ENCODE assay signal across 24 cellular contexts in genomic region chr10:67257427-67258144, GRCh38.
DNase-seq lines count a peak whose midpoint lies in the region; ATAC-seq, FAIRE-seq and TF ChIP-seq lines count a peak whose summit lies in the region.
"Had no signal": no experiment of that assay in that cellular context is flagged by ENCODE, and none has a peak within 500 bp of the region (broad histone marks: within the 10 kb centered on the region; RNA-seq: fewer than 3 reads in every experiment).

No MANE protein-coding gene starts in this region.

- CTCF ChIA-PET in WTC11 (lab: Charles Lee): no interaction called here

- POLR2A ChIA-PET in WTC11 (lab: Charles Lee): no interaction called here

- H3K4me1 ChIP-seq in kidney (ENCODE audit: control insufficient read depth in 1 of 2, insufficient read depth in 1 of 2, low read depth in 1 of 2, low read length in 2 of 2) (peaks cover 0 to 4% of the 10 kb centered on the region in 2 donors), vagina (no peaks in the 10 kb centered on the region)
- H3K4me1 ChIP-seq: A549; BLaER1 treated with 17β-estradiol and CSF1 and Interleukin-3, amounts not matched to agents 10 nM and 100 nM; SJSA1 had no signal

- H3K9me3 ChIP-seq in kidney (ENCODE audit: control insufficient read depth in 1 of 2, low read length in 2 of 2): no peaks in the 10 kb centered on the region
- H3K9me3 ChIP-seq in vagina: no peaks in the 10 kb centered on the region
- H3K9me3 ChIP-seq: A549; BLaER1 treated with 17β-estradiol and CSF1 and Interleukin-3, amounts not matched to agents 10 nM and 100 nM; SJSA1 had no signal

- H3K36me3 Mint-ChIP-seq in WTC11: no peaks in the 10 kb centered on the region
- H3K36me3 Mint-ChIP-seq: IgD-negative memory B cell had no signal

- DNase-seq in NCI-H69 (lab: John Stamatoyannopoulos, UW) (peak; percentile 64), WTC11 (ENCODE audit: low spot score) (no peak), kidney (no peak), renal cortical epithelial cell (ENCODE audit: low read depth) (peak; percentile 34), vagina (ENCODE audit: extremely low spot score in 2 of 2) (no peak)
- DNase-seq: AML-193; CD4-positive, alpha-beta T cell; H9; NCI-H1048; NCI-H187; NCI-H2171; NCI-H524; NK-92 treated with Interleukin-12 subunit alpha and Interleukin-12 subunit beta, amount 100 ng/mL, for 24 hours; PC-3 had no signal

- intact Hi-C loops in kidney (cut with DNase I): no loop called here
- intact Hi-C loops in vagina (cut with DNase I): no loop called here

- no peak overlapping the region for H3K4me3 ChIP-seq in kidney (ENCODE audit: low read length in 2 of 2)
- H3K4me3 ChIP-seq in vagina: no peak overlapping the region
- H3K4me3 ChIP-seq: A549; BLaER1 treated with 17β-estradiol and CSF1 and Interleukin-3, amounts not matched to agents 10 nM and 100 nM; GM23338; SJSA1 had no signal

- no peak overlapping the region for H3K27ac Mint-ChIP-seq in WTC11
- H3K27ac Mint-ChIP-seq: CD4-positive, alpha-beta T cell; GM23338; IgD-negative memory B cell had no signal

- H3K9me3 Mint-ChIP-seq in WTC11: no peaks in the 10 kb centered on the region
- H3K9me3 Mint-ChIP-seq: CD4-positive, alpha-beta T cell; GM23338; H9; IgD-negative memory B cell had no signal

- no peak for TF ChIP-seq POLR2A in vagina (IDR thresholded peaks at IDR 0.05)

- H3K27me3 ChIP-seq in vagina: no peaks in the 10 kb centered on the region
- H3K27me3 ChIP-seq: BLaER1 treated with 17β-estradiol and CSF1 and Interleukin-3, amounts not matched to agents 10 nM and 100 nM; SJSA1 had no signal

- peaks cover 18% of the 10 kb centered on the region for H3K4me1 Mint-ChIP-seq in WTC11
- H3K4me1 Mint-ChIP-seq: IgD-negative memory B cell had no signal

- no peaks in the 10 kb centered on the region for H3K27me3 Mint-ChIP-seq in WTC11 (ENCODE audit: low read depth)
- H3K27me3 Mint-ChIP-seq: IgD-negative memory B cell had no signal

- H3K4me3 Mint-ChIP-seq in WTC11: no peak overlapping the region
- H3K4me3 Mint-ChIP-seq: CD4-positive, alpha-beta T cell; GM23338; H9; IgD-negative memory B cell had no signal

- peak; percentile 63 for FAIRE-seq in kidney (lab: Jason Lieb, UNC)
- FAIRE-seq: A549, GM18507 had no signal

- no peak for ATAC-seq in WTC11
- ATAC-seq in GM19455 (IDR thresholded peaks at IDR 0.05; ENCODE audit: unreplicated experiment): no peak
- ATAC-seq in HG03025 (IDR thresholded peaks at IDR 0.05; ENCODE audit: low FRiP score, unreplicated experiment): no peak
- ATAC-seq in GM19324 (IDR thresholded peaks at IDR 0.05; ENCODE audit: low FRiP score, unreplicated experiment): no peak
- ATAC-seq: A549, GM23338, PC-3, Right ventricle myocardium inferior had no signal

- TF ChIP-seq CTCF in WTC11 (IDR thresholded peaks at IDR 0.05) (no peak), kidney (IDR thresholded peaks at IDR 0.05; ENCODE audit: borderline replicate concordance, extremely low read depth, insufficient read depth) (no peak), vagina (IDR thresholded peaks at IDR 0.05) (no peak)

- H3K27ac ChIP-seq in kidney (ENCODE audit: low read depth in 2 of 2, low read length in 2 of 2): no peak overlapping the region
- no peak overlapping the region for H3K27ac ChIP-seq in vagina
- H3K27ac ChIP-seq: A549; BLaER1 treated with 17β-estradiol and CSF1 and Interleukin-3, amounts not matched to agents 10 nM and 100 nM; SJSA1 had no signal

- H3K36me3 ChIP-seq in kidney (ENCODE audit: control insufficient read depth in 1 of 2, insufficient read depth in 2 of 2, low read length in 2 of 2) (no peaks in the 10 kb centered on the region), vagina (no peaks in the 10 kb centered on the region)
- H3K36me3 ChIP-seq: BLaER1 treated with 17β-estradiol and CSF1 and Interleukin-3, amounts not matched to agents 10 nM and 100 nM; SJSA1 had no signal

- H3K9ac ChIP-seq in kidney (ENCODE audit: low read length in 2 of 2): no peak overlapping the region
- H3K9ac ChIP-seq: BLaER1 treated with 17β-estradiol and CSF1 and Interleukin-3, amounts not matched to agents 10 nM and 100 nM had no signal

TF ChIP-seq in WTC11, 78 proteins besides CTCF, POLR2A, EP300 and RAD21:
- TF ChIP-seq GTF2I (CRISPR knock-in tag; conservative IDR thresholded peaks at IDR 0.05) (no peak), RELA (CRISPR knock-in tag; IDR thresholded peaks at IDR 0.05; ENCODE audit: borderline replicate concordance) (no peak), USF2 (CRISPR knock-in tag; IDR thresholded peaks at IDR 0.05) (no peak), ESRRA (CRISPR knock-in tag; IDR thresholded peaks at IDR 0.05; ENCODE audit: borderline replicate concordance) (no peak), ZNF138 (CRISPR knock-in tag; conservative IDR thresholded peaks at IDR 0.05) (no peak), HMGA2 (CRISPR knock-in tag; IDR thresholded peaks at IDR 0.05) (peak; percentile 31; the same call in 1 of the 2 replicates)

Comparison
In these comparisons a context has a peak if more than half of its experiments do, and no peak if none do; other contexts are left out.
1. DNase-seq: peak in NCI-H69 (single experiment) and renal cortical epithelial cell (single experiment); none in WTC11 (single experiment), kidney (single experiment) and vagina (0 of 2).